15 cellular contexts compared by ENCODE assay signal in the genomic region with DNA sequence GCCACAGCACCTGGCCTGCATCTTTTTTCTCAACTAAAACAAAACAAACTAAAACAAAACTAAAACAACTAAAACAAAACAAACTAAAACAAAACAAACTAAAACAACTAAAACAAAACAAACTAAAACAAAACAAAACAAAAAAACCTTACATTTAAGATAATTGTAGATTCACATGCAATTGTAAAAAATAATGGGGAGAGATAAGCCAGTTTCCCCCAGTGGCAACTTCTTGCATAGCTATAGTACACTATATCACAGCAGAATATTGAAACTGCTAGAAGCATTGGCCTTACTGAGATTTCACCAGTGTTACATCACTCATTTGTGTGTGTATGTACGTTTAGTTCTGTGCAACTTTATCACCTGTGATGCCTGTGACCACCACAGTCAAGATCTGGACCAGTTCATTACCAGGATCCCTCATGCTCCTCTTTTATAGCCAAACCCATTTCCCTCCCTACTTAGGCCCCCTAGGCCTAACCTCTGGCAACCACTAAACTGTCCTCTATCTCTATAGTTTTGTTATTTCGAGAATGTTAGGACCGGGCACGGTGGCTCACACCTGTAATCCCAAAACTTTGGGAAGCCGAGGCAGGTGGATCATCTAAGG. TPM values are rescaled to one million over a fixed set of nuclear protein-coding genes. Genes with fewer than 3 reads are reported as not detected.
DNase-seq lines count a peak whose midpoint lies in the region; ATAC-seq and TF ChIP-seq lines count a peak whose summit lies in the region.
"Had no signal": no experiment of that assay in that cellular context is flagged by ENCODE, and none has a peak within 500 bp of the region (broad histone marks: within the 10 kb centered on the region; RNA-seq: fewer than 3 reads in every experiment).

No MANE protein-coding gene starts in this region.

- H3K4me3 Mint-ChIP-seq in CD4-positive, CD25-positive, alpha-beta regulatory T cell: no peak overlapping the region
- H3K4me3 Mint-ChIP-seq: activated B cell treated with CpG ODN at 0.5 μM for 24 hours; stimulated activated naive CD8-positive, alpha-beta T cell treated with anti-CD3 and anti-CD28 coated beads, Interleukin-15, Interleukin-2, amounts not matched to agents 100 ng/mL and 50 ng/mL, for 24 hours had no signal

- TF ChIP-seq EP300 in SK-N-SH (IDR thresholded peaks at IDR 0.05; ENCODE audit: borderline replicate concordance in 1 of 2, low read depth in 1 of 2, low read length in 1 of 2): no peak

- peaks cover 10% of the 10 kb centered on the region for H3F3A ChIP-seq in SK-N-SH (replicated peaks; ENCODE audit: insufficient read depth)

- 76% methylated on average over 5 of the region's 5 CpGs for WGBS in SK-N-SH (ENCODE audit: low lambda C conversion rate)

- H3K27ac ChIP-seq in CD4-positive, CD25-positive, alpha-beta regulatory T cell (ENCODE audit: insufficient read depth, low read length, poor library complexity, severe bottlenecking): no peak overlapping the region
- no peak overlapping the region for H3K27ac ChIP-seq in SK-N-SH (ENCODE audit: low read depth in 2 of 2, low read length in 1 of 2)
- H3K27ac ChIP-seq: gastrocnemius medialis, skin epidermis had no signal

- no peak overlapping the region for H2AFZ ChIP-seq in SK-N-SH (ENCODE audit: low read depth)

- no peak overlapping the region for H3K4me3 ChIP-seq in CD4-positive, CD25-positive, alpha-beta regulatory T cell (ENCODE audit: low read depth, low read length)
- H3K4me3 ChIP-seq in SK-N-SH (ENCODE audit: low read depth in 2 of 2, low read length in 1 of 2): no peak overlapping the region
- no peak overlapping the region for H3K4me3 ChIP-seq in fibroblast of the aortic adventitia (ENCODE audit: low read depth, low read length)
- H3K4me3 ChIP-seq: gastrocnemius medialis, skin epidermis had no signal

- H3K27me3 ChIP-seq in CD4-positive, CD25-positive, alpha-beta regulatory T cell (ENCODE audit: control insufficient read depth, insufficient read depth, low read length): no peaks in the 10 kb centered on the region
- H3K27me3 ChIP-seq in SK-N-SH (ENCODE audit: insufficient read depth): no peaks in the 10 kb centered on the region
- H3K27me3 ChIP-seq: gastrocnemius medialis had no signal

- H3K9me3 Mint-ChIP-seq in CD4-positive, CD25-positive, alpha-beta regulatory T cell: no peaks in the 10 kb centered on the region
- H3K9me3 Mint-ChIP-seq: activated B cell treated with CpG ODN at 0.5 μM for 24 hours; stimulated activated naive CD8-positive, alpha-beta T cell treated with anti-CD3 and anti-CD28 coated beads, Interleukin-15, Interleukin-2, amounts not matched to agents 100 ng/mL and 50 ng/mL, for 24 hours had no signal

- H3K36me3 Mint-ChIP-seq in CD4-positive, CD25-positive, alpha-beta regulatory T cell: no peaks in the 10 kb centered on the region

- H3K4me2 ChIP-seq in SK-N-SH: no peak overlapping the region

- peaks cover 5 to 10% (median 7%) of the 10 kb centered on the region in 4 donors for H3K4me1 Mint-ChIP-seq in CD4-positive, CD25-positive, alpha-beta regulatory T cell
- H3K4me1 Mint-ChIP-seq: activated B cell treated with CpG ODN at 0.5 μM for 24 hours had no signal

- POLR2A ChIA-PET in SK-N-SH (lab: Yijun Ruan, JAX): no interaction called here

- no peaks in the 10 kb centered on the region for H3K9me3 ChIP-seq in CD4-positive, CD25-positive, alpha-beta regulatory T cell (ENCODE audit: control insufficient read depth in 2 of 2, low read length in 2 of 2)
- no peaks in the 10 kb centered on the region for H3K9me3 ChIP-seq in SK-N-SH
- H3K9me3 ChIP-seq: gastrocnemius medialis had no signal

- TF ChIP-seq CTCF in SK-N-SH (IDR thresholded peaks at IDR 0.05) (peak; percentile 33), fibroblast of the aortic adventitia (IDR thresholded peaks at IDR 0.05; ENCODE audit: insufficient read depth, low read length) (peak; percentile 42)

- H3K9ac ChIP-seq in SK-N-SH: no peak overlapping the region

- CTCF ChIA-PET in SK-N-SH (lab: Yijun Ruan, JAX): interaction anchor here (0.7 to 1.3 kb wide), 3 partner anchors 10 to 21 kb away, joined by 3 to 4 read pairs (median 3); no protein-coding TSS in a partner anchor

- no peaks in the 10 kb centered on the region for H3K4me1 ChIP-seq in CD4-positive, CD25-positive, alpha-beta regulatory T cell (ENCODE audit: control insufficient read depth, insufficient read depth, low read length, poor library complexity, severe bottlenecking)
- H3K4me1 ChIP-seq in SK-N-SH (ENCODE audit: control insufficient read depth in 1 of 2, insufficient read depth in 2 of 2, low read depth in 1 of 2, low read length in 1 of 2): no peaks in the 10 kb centered on the region
- H3K4me1 ChIP-seq: gastrocnemius medialis had no signal

- TF ChIP-seq RAD21 in SK-N-SH (IDR thresholded peaks at IDR 0.05; ENCODE audit: low read length): no peak

- DNase-seq in CD4-positive, CD25-positive, alpha-beta regulatory T cell: no peak
- DNase-seq in SK-N-SH (peak; percentile 30), fibroblast of the aortic adventitia (ENCODE audit: low read depth) (peak; percentile 69), CD1c-positive myeloid dendritic cell (ENCODE audit: extremely low spot score) (no peak), left colon (no peak)
- DNase-seq: activated B cell treated with CpG ODN at 0.5 μM for 24 hours, gastrocnemius medialis, GDM1, NCI-H1048 had no signal

- H3K79me2 ChIP-seq in SK-N-SH (ENCODE audit: insufficient read depth): no peaks in the 10 kb centered on the region

- no peaks in the 10 kb centered on the region for H3K9me2 ChIP-seq in SK-N-SH

- ATAC-seq in CD4-positive, CD25-positive, alpha-beta regulatory T cell (ENCODE audit: low read depth in 2 of 2): no peak
- ATAC-seq in GM18867 (IDR thresholded peaks at IDR 0.05; ENCODE audit: unreplicated experiment): peak; percentile 47
- no peak for ATAC-seq in HG03565 (IDR thresholded peaks at IDR 0.05; ENCODE audit: unreplicated experiment)
- no peak for ATAC-seq in GM18498 (IDR thresholded peaks at IDR 0.05; ENCODE audit: unreplicated experiment)
- ATAC-seq in left colon: no peak
- ATAC-seq: gastrocnemius medialis had no signal

- H3K27ac Mint-ChIP-seq in CD4-positive, CD25-positive, alpha-beta regulatory T cell: peak overlapping the region; percentile 9 to 83 (median 80)
- H3K27ac Mint-ChIP-seq: activated B cell treated with CpG ODN at 0.5 μM for 24 hours; stimulated activated naive CD8-positive, alpha-beta T cell treated with anti-CD3 and anti-CD28 coated beads, Interleukin-15, Interleukin-2, amounts not matched to agents 100 ng/mL and 50 ng/mL, for 24 hours had no signal

- peaks cover 15% of the 10 kb centered on the region; the same call in 1 of the 2 replicates for H4K20me1 ChIP-seq in SK-N-SH (ENCODE audit: insufficient read depth)

- no peaks in the 10 kb centered on the region for H3K27me3 Mint-ChIP-seq in CD4-positive, CD25-positive, alpha-beta regulatory T cell
- H3K27me3 Mint-ChIP-seq: activated B cell treated with CpG ODN at 0.5 μM for 24 hours; stimulated activated naive CD8-positive, alpha-beta T cell treated with anti-CD3 and anti-CD28 coated beads, Interleukin-15, Interleukin-2, amounts not matched to agents 100 ng/mL and 50 ng/mL, for 24 hours had no signal

- intact Hi-C loops in left colon (cut with DNase I, micrococcal nuclease): no loop called here

- H3K36me3 ChIP-seq in CD4-positive, CD25-positive, alpha-beta regulatory T cell (ENCODE audit: control insufficient read depth, insufficient read depth, low read length): peaks cover 7% of the 10 kb centered on the region
- H3K36me3 ChIP-seq in SK-N-SH (replicated peaks in 1 of 2; ENCODE audit: control insufficient read depth in 1 of 2, insufficient read depth in 2 of 2, low read length in 1 of 2): peaks cover 8% of the 10 kb centered on the region in 2 experiments
- H3K36me3 ChIP-seq: gastrocnemius medialis had no signal

TF ChIP-seq in SK-N-SH, 30 proteins besides CTCF, POLR2A, EP300 and RAD21 (continues in another document):
- TF ChIP-seq CHD2 (IDR thresholded peaks at IDR 0.05; ENCODE audit: low read length, partially characterized antibody) (no peak), EZH2phosphoT487 (IDR thresholded peaks at IDR 0.05; ENCODE audit: borderline replicate concordance, low read depth) (no peak), POLR2AphosphoS5 (IDR thresholded peaks at IDR 0.05; ENCODE audit: low read depth, low read length) (no peak), RFX5 (IDR thresholded peaks at IDR 0.05; ENCODE audit: low read length) (no peak), GATA2 (CRISPR knock-in tag; IDR thresholded peaks at IDR 0.05) (no peak), NRF1 (IDR thresholded peaks at IDR 0.05; ENCODE audit: low read depth, low read length) (no peak)
- TF ChIP-seq, protein P1, sequence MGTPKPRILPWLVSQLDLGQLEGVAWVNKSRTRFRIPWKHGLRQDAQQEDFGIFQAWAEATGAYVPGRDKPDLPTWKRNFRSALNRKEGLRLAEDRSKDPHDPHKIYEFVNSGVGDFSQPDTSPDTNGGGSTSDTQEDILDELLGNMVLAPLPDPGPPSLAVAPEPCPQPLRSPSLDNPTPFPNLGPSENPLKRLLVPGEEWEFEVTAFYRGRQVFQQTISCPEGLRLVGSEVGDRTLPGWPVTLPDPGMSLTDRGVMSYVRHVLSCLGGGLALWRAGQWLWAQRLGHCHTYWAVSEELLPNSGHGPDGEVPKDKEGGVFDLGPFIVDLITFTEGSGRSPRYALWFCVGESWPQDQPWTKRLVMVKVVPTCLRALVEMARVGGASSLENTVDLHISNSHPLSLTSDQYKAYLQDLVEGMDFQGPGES (IDR thresholded peaks at IDR 0.05; ENCODE audit: low read depth, low read length): no peak

RNA-seq across cellular contexts. Expression of a gene that starts 9.3 kb away (rescaled TPM):
- total RNA-seq in CD4-positive, CD25-positive, alpha-beta regulatory T cell: not detected
- not detected for polyA plus RNA-seq in CD4-positive, CD25-positive, alpha-beta regulatory T cell
- not detected in 2 replicates for polyA plus RNA-seq in SK-N-SH (2012; rRNA removed)
- not detected in 2 replicates for polyA plus RNA-seq in SK-N-SH (2012; cell fraction: cytosol; rRNA removed)
- polyA plus RNA-seq in SK-N-SH (2012; cell fraction: nucleus; rRNA removed): not detected in 2 replicates
- total RNA-seq in fibroblast of the aortic adventitia (ENCODE audit: low replicate concordance) (not detected in 2 replicates), left colon (not detected)
- total RNA-seq: activated B cell treated with CpG ODN at 0.5 μM for 24 hours, gastrocnemius medialis, mesenteric fat pad had no signal

RNA-seq across cellular contexts. Expression of a gene that starts 28.3 kb away (rescaled TPM):
- 143 TPM for total RNA-seq in CD4-positive, CD25-positive, alpha-beta regulatory T cell
- polyA plus RNA-seq in CD4-positive, CD25-positive, alpha-beta regulatory T cell: 100 to 1,000 TPM; 293 to 350 (median 323) TPM
- polyA plus RNA-seq in SK-N-SH (2012; rRNA removed): 195 and 217 TPM in 2 replicates
- 185 and 227 TPM in 2 replicates for polyA plus RNA-seq in SK-N-SH (2012; cell fraction: cytosol; rRNA removed)
- polyA plus RNA-seq in SK-N-SH (2012; cell fraction: nucleus; rRNA removed): 101 and 146 TPM in 2 replicates
- total RNA-seq in fibroblast of the aortic adventitia (ENCODE audit: low replicate concordance) (66.2 and 196 TPM in 2 replicates), left colon (100 to 1,000 TPM; 214 to 257 TPM)

RNA-seq across cellular contexts. Expression of a gene that starts 56.2 kb away (rescaled TPM):
- 6.2 TPM for total RNA-seq in CD4-positive, CD25-positive, alpha-beta regulatory T cell
- polyA plus RNA-seq in CD4-positive, CD25-positive, alpha-beta regulatory T cell: 1 to 10 TPM; 2.5 to 6.5 (median 4.2) TPM
- 2.7 and 5.7 TPM in 2 replicates for polyA plus RNA-seq in SK-N-SH (2012; rRNA removed)
- 4.2 and 4.3 TPM in 2 replicates for polyA plus RNA-seq in SK-N-SH (2012; cell fraction: cytosol; rRNA removed)
- polyA plus RNA-seq in SK-N-SH (2012; cell fraction: nucleus; rRNA removed): 5.0 and 6.6 TPM in 2 replicates
- total RNA-seq in fibroblast of the aortic adventitia (ENCODE audit: low replicate concordance) (6.1 and 36.5 TPM in 2 replicates), left colon (1 to 10 TPM; 5.2 to 5.9 TPM)

Comparison
In these comparisons a context has a peak if more than half of its experiments do, and no peak if none do; other contexts are left out.
1. DNase-seq: peak in SK-N-SH (single experiment) and fibroblast of the aortic adventitia (single experiment); none in CD4-positive, CD25-positive, alpha-beta regulatory T cell (0 of 3), CD1c-positive myeloid dendritic cell (single experiment) and left colon (0 of 2).